ENCODE assay signal across 1 cellular context in genomic region chr5:43044181-43044914, GRCh38.
TF ChIP-seq lines count a peak whose summit lies in the region.

No MANE protein-coding gene starts in this region.

TF ChIP-seq in GM23338, 12 proteins besides CTCF, POLR2A, EP300 and RAD21 (continued from another document):
- TF ChIP-seq ZNF462 (CRISPR knock-in tag; IDR thresholded peaks at IDR 0.05) (no peak), JUNB (IDR thresholded peaks at IDR 0.05; ENCODE audit: unreplicated experiment) (no peak), REST (IDR thresholded peaks at IDR 0.05; ENCODE audit: unreplicated experiment) (no peak), CREB1 (CRISPR knock-in tag; IDR thresholded peaks at IDR 0.05; ENCODE audit: low read depth) (no peak), POLR2AphosphoS5 (IDR thresholded peaks at IDR 0.05; ENCODE audit: low read depth) (no peak), EZH2 (IDR thresholded peaks at IDR 0.05; ENCODE audit: low read depth, unreplicated experiment) (no peak)
